ENCODE assay signal across 1 cellular context in the genomic region with DNA sequence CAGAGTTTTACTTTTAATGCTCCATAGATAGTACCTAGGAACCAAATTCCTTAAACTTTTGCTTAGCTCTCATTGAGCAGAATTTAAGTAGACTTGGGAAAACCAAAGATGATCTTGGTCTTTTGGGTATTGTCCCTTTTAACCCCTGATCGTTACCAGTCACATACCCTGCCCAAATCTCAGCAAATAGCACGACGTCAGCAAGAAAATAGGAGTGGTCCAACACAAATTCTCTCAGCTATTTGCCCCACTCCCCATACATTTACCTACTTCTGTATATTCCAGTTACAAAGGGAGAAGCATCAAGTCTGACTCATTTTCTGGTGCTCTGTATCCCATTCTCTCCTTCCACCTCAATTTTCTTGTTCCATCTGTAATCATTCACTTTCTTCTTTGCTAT.
TF ChIP-seq lines count a peak whose summit lies in the region.

No MANE protein-coding gene starts in this region.

TF ChIP-seq in HepG2, 621 proteins besides CTCF, POLR2A, EP300 and RAD21 (continued from another document):
- TF ChIP-seq, protein P1, sequence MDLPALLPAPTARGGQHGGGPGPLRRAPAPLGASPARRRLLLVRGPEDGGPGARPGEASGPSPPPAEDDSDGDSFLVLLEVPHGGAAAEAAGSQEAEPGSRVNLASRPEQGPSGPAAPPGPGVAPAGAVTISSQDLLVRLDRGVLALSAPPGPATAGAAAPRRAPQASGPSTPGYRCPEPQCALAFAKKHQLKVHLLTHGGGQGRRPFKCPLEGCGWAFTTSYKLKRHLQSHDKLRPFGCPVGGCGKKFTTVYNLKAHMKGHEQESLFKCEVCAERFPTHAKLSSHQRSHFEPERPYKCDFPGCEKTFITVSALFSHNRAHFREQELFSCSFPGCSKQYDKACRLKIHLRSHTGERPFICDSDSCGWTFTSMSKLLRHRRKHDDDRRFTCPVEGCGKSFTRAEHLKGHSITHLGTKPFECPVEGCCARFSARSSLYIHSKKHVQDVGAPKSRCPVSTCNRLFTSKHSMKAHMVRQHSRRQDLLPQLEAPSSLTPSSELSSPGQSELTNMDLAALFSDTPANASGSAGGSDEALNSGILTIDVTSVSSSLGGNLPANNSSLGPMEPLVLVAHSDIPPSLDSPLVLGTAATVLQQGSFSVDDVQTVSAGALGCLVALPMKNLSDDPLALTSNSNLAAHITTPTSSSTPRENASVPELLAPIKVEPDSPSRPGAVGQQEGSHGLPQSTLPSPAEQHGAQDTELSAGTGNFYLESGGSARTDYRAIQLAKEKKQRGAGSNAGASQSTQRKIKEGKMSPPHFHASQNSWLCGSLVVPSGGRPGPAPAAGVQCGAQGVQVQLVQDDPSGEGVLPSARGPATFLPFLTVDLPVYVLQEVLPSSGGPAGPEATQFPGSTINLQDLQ (CRISPR knock-in tag; IDR thresholded peaks at IDR 0.05) = no peak
- TF ChIP-seq TSC22D2 (CRISPR knock-in tag; IDR thresholded peaks at IDR 0.05; ENCODE audit: borderline replicate concordance) (no peak), ZEB1 (IDR thresholded peaks at IDR 0.05; ENCODE audit: insufficient replicate concordance, low read depth) (no peak), NPAS2 (CRISPR knock-in tag; IDR thresholded peaks at IDR 0.05; ENCODE audit: borderline replicate concordance) (no peak), TMF1 (CRISPR knock-in tag; IDR thresholded peaks at IDR 0.05; ENCODE audit: low read depth) (no peak)
- TF ChIP-seq, protein P2, sequence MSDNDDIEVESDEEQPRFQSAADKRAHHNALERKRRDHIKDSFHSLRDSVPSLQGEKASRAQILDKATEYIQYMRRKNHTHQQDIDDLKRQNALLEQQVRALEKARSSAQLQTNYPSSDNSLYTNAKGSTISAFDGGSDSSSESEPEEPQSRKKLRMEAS (IDR thresholded peaks at IDR 0.05) = no peak
